8 cellular contexts compared by ENCODE assay signal in the genomic region with DNA sequence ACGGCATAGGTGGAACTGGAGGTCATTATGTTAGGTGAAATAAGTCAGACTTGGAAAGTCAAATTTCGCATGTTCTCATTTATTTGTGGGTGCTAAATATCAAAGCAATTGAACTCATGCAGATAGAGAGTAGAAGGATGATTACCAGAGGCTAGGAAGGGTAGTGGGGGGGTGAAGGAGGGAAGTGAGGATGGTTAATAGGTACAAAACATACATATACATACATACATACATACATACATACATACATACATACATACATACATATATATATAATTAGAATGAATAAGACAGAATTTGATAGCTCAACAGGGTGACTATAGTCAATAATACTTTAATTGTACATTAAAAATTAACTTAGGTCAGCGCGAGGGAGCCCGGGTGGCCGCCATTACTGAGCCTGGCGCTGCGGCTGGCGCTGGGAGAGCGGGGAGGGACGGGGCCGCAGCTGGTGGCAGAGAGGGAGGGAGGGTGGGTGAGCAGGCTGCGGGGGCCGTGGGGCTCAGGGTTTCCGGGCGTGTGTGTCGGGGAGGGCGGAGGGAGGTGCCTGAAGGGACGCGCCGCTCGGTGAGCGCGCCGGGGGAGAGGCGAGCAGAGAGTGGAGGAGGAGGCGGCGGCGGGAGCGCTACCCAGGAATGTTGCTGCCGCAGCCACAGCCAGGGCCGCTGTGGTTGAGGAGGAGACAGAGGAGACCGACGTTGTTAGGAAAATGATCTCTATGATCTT.
DNase-seq lines count a peak whose midpoint lies in the region; ATAC-seq and TF ChIP-seq lines count a peak whose summit lies in the region.

No MANE protein-coding gene starts in this region.

- H3K79me2 ChIP-seq in HCT116 (ENCODE audit: insufficient read depth, low read length): no peaks in the 10 kb centered on the region

- H2AFZ ChIP-seq in HCT116 (ENCODE audit: low read depth, low read length, poor library complexity, severe bottlenecking): peak overlapping the region; percentile 99

- peak overlapping the region; percentile 74 for H3K4me2 ChIP-seq in HCT116 (ENCODE audit: low read length)

- POLR2A ChIA-PET in HCT116 (lab: Charles Lee): interaction anchor here (1.5 kb wide), 1 partner anchor 13 kb away, joined by 3 read pairs; no protein-coding TSS in a partner anchor

- H3K9me3 Mint-ChIP-seq in natural killer cell treated with Interleukin-12 subunit alpha and Interleukin-12 subunit beta and Interleukin-15 and Interleukin-18, amount 100 ng/mL, for 72 hours: peaks cover 9% of the 10 kb centered on the region

- BruUV-seq in HCT116 (replicated peaks; lab: Mats Ljungman, UMichigan): no TSS peak

- H3K27me3 ChIP-seq in HCT116 (ENCODE audit: insufficient read depth, low read length): no peaks in the 10 kb centered on the region
- no peaks in the 10 kb centered on the region for H3K27me3 ChIP-seq in endocrine pancreas (ENCODE audit: control insufficient read depth, insufficient read depth, low read length)
- no peaks in the 10 kb centered on the region for H3K27me3 ChIP-seq in lower lobe of right lung (ENCODE audit: low read depth)
- H3K27me3 ChIP-seq in thyroid gland: no peaks in the 10 kb centered on the region

- H3K27me3 Mint-ChIP-seq in natural killer cell treated with Interleukin-12 subunit alpha and Interleukin-12 subunit beta and Interleukin-15 and Interleukin-18, amount 100 ng/mL, for 72 hours: peaks cover 12 to 66% of the 10 kb centered on the region in 2 donors

- DNase-seq in HCT116 (ENCODE audit: low read depth, low spot score): peak; percentile 28
- peak; percentile 90 for DNase-seq in NCI-H82 (lab: John Stamatoyannopoulos, UW)
- DNase-seq in lower lobe of right lung: peak; percentile 82
- DNase-seq in thyroid gland: peak; percentile 83 to 85
- no peak for DNase-seq in natural killer cell treated with Interleukin-12 subunit alpha and Interleukin-12 subunit beta and Interleukin-15 and Interleukin-18, amount 100 ng/mL, for 72 hours (ENCODE audit: low spot score)
- no peak for DNase-seq in stimulated activated CD4-positive, alpha-beta T cell treated with anti-CD3 and anti-CD28 coated beads, Interleukin-2, amount 100 ng/mL, for 24 hours

- intact Hi-C loops in HCT116 (cut with micrococcal nuclease): loop anchor here (2.0 kb wide), 1 partner anchor 156 kb away; no protein-coding TSS in a partner anchor
- intact Hi-C loops in lower lobe of right lung (cut with DNase I): no loop called here
- intact Hi-C loops in thyroid gland (cut with DNase I): no loop called here

- RAD21 ChIA-PET in HCT116 (lab: Charles Lee; ENCODE audit: low non-redundant PET in 1 of 2, low total read pairs in 2 of 2, uncharacterized antibody in 2 of 2, unreplicated experiment in 2 of 2): no interaction called here

- 9 to 11% methylated on average over 33 to 34 of the region's 34 CpGs for WGBS in thyroid gland, 2 donors

- H3K4me3 Mint-ChIP-seq in natural killer cell treated with Interleukin-12 subunit alpha and Interleukin-12 subunit beta and Interleukin-15 and Interleukin-18, amount 100 ng/mL, for 72 hours: no peak overlapping the region

- H3K36me3 Mint-ChIP-seq in natural killer cell treated with Interleukin-12 subunit alpha and Interleukin-12 subunit beta and Interleukin-15 and Interleukin-18, amount 100 ng/mL, for 72 hours: peaks cover 25% of the 10 kb centered on the region

- no peak for TF ChIP-seq RAD21 in HCT116 (IDR thresholded peaks at IDR 0.05; ENCODE audit: low read depth)

- H3K4me1 ChIP-seq in HCT116 (ENCODE audit: control insufficient read depth in 1 of 2, insufficient read depth in 2 of 2, low read length in 2 of 2): peaks cover 0 to 8% of the 10 kb centered on the region in 2 experiments; a peak in 2 of 4 replicates
- peaks cover 9% of the 10 kb centered on the region for H3K4me1 ChIP-seq in endocrine pancreas (ENCODE audit: control insufficient read depth, insufficient read depth, low read length)
- peaks cover 7% of the 10 kb centered on the region for H3K4me1 ChIP-seq in lower lobe of right lung
- H3K4me1 ChIP-seq in thyroid gland: peaks cover 0 to 5% of the 10 kb centered on the region in 2 donors

- H3K4me1 Mint-ChIP-seq in natural killer cell treated with Interleukin-12 subunit alpha and Interleukin-12 subunit beta and Interleukin-15 and Interleukin-18, amount 100 ng/mL, for 72 hours (ENCODE audit: low read depth in 2 of 2): peaks cover 0 to 2% of the 10 kb centered on the region in 2 donors

- peak overlapping the region; percentile 42 to 54 for H3K4me3 ChIP-seq in HCT116 (replicated peaks in 1 of 2; ENCODE audit: low read depth in 1 of 2, low read length in 2 of 2)
- H3K4me3 ChIP-seq in endocrine pancreas (ENCODE audit: control insufficient read depth, insufficient read depth, low read length): peak overlapping the region; percentile 83
- H3K4me3 ChIP-seq in lower lobe of right lung: peak overlapping the region; percentile 47
- H3K4me3 ChIP-seq in thyroid gland (replicated peaks in 1 of 3): peak overlapping the region in 2 of 3 donors; percentile 18 to 36

- no peak overlapping the region for H3K27ac ChIP-seq in HCT116 (ENCODE audit: low read depth, low read length)
- H3K27ac ChIP-seq in lower lobe of right lung: peak overlapping the region; percentile 69
- peak overlapping the region in 2 of 3 donors; percentile 5 to 40 for H3K27ac ChIP-seq in thyroid gland

- CTCF ChIA-PET in HCT116 (lab: Charles Lee): interaction anchor here (0.6 kb wide), 1 partner anchor 723 kb away, joined by 3 read pairs; no protein-coding TSS in a partner anchor

- no peak overlapping the region for H3K27ac Mint-ChIP-seq in natural killer cell treated with Interleukin-12 subunit alpha and Interleukin-12 subunit beta and Interleukin-15 and Interleukin-18, amount 100 ng/mL, for 72 hours

- H3K9ac ChIP-seq in HCT116 (ENCODE audit: low read length) (peak overlapping the region; percentile 46), endocrine pancreas (ENCODE audit: control insufficient read depth, insufficient read depth, low read length) (no peak overlapping the region)

- TF ChIP-seq CTCF in HCT116 (IDR thresholded peaks at IDR 0.05 in 2 of 3, conservative IDR thresholded peaks at IDR 0.05 in 1 of 3; ENCODE audit: borderline replicate concordance in 1 of 3, insufficient read depth in 1 of 3, low read depth in 2 of 3, low read length in 2 of 3): no peak
- no peak for TF ChIP-seq CTCF in lower lobe of right lung (IDR thresholded peaks at IDR 0.05)
- TF ChIP-seq CTCF in thyroid gland (IDR thresholded peaks at IDR 0.05): no peak

- TF ChIP-seq POLR2A in HCT116 (IDR thresholded peaks at IDR 0.05; ENCODE audit: borderline replicate concordance, extremely low read depth, insufficient read depth, insufficient read length) (peak; percentile 22), thyroid gland (IDR thresholded peaks at IDR 0.05) (peak in 1 of 2 donors; percentile 48)

- no peaks in the 10 kb centered on the region for H3K9me2 ChIP-seq in HCT116 (ENCODE audit: insufficient read depth)

- ATAC-seq in HCT116 (peak; percentile 99), lower lobe of right lung (peak; percentile 98 to 99), GM21528 (IDR thresholded peaks at IDR 0.05; ENCODE audit: low FRiP score, unreplicated experiment) (no peak)
- no peak for ATAC-seq in natural killer cell treated with Interleukin-12 subunit alpha and Interleukin-12 subunit beta and Interleukin-15 and Interleukin-18, amount 100 ng/mL, for 72 hours

- H3K36me3 ChIP-seq in HCT116 (ENCODE audit: control insufficient read depth in 1 of 2, insufficient read depth in 2 of 2, low read length in 2 of 2) (no peaks in the 10 kb centered on the region), endocrine pancreas (ENCODE audit: control insufficient read depth, insufficient read depth, low read length) (no peaks in the 10 kb centered on the region), lower lobe of right lung (no peaks in the 10 kb centered on the region), thyroid gland (no peaks in the 10 kb centered on the region)

- no peaks in the 10 kb centered on the region for H3K9me3 ChIP-seq in HCT116 (ENCODE audit: control insufficient read depth in 1 of 2, insufficient read depth in 1 of 2, low read depth in 1 of 2, low read length in 2 of 2)
- no peaks in the 10 kb centered on the region for H3K9me3 ChIP-seq in endocrine pancreas (ENCODE audit: control insufficient read depth, low read length)
- peaks cover 12% of the 10 kb centered on the region for H3K9me3 ChIP-seq in lower lobe of right lung
- no peaks in the 10 kb centered on the region for H3K9me3 ChIP-seq in thyroid gland

- H4K20me1 ChIP-seq in HCT116 (ENCODE audit: insufficient read depth): no peaks in the 10 kb centered on the region

TF ChIP-seq in HCT116, 20 proteins besides CTCF, POLR2A, EP300 and RAD21 (continues in another document):
- TF ChIP-seq EZH2phosphoT487 (IDR thresholded peaks at IDR 0.05; ENCODE audit: borderline replicate concordance): no peak
- no peak for TF ChIP-seq CBX3 (IDR thresholded peaks at IDR 0.05; ENCODE audit: low read depth)
- no peak for TF ChIP-seq ATF3 (IDR thresholded peaks at IDR 0.05)
- TF ChIP-seq ZFX (IDR thresholded peaks at IDR 0.05): no peak
- TF ChIP-seq CEBPB (IDR thresholded peaks at IDR 0.05; ENCODE audit: low read depth): no peak
- TF ChIP-seq SIN3A (IDR thresholded peaks at IDR 0.05; ENCODE audit: low read depth): peak; percentile 41; the same call in 1 of the 2 replicates
- peak; percentile 80 for TF ChIP-seq YY1 (IDR thresholded peaks at IDR 0.05; ENCODE audit: extremely low read depth, insufficient replicate concordance, low read depth, low read length)
- peak; percentile 59 for TF ChIP-seq MAX (IDR thresholded peaks at IDR 0.05)
- TF ChIP-seq ELF1 (IDR thresholded peaks at IDR 0.05; ENCODE audit: borderline replicate concordance, low read depth): no peak

Comparison
In these comparisons a context has a peak if more than half of its experiments do, and no peak if none do; other contexts are left out.
1. ATAC-seq: peak in HCT116 (single experiment) and lower lobe of right lung (2 of 2); none in natural killer cell treated with Interleukin-12 subunit alpha and Interleukin-12 subunit beta and Interleukin-15 and Interleukin-18, amount 100 ng/mL, for 72 hours (0 of 2) and GM21528 (single experiment).
2. DNase-seq: peak in HCT116 (single experiment), NCI-H82 (single experiment), lower lobe of right lung (single experiment) and thyroid gland (2 of 2); none in natural killer cell treated with Interleukin-12 subunit alpha and Interleukin-12 subunit beta and Interleukin-15 and Interleukin-18, amount 100 ng/mL, for 72 hours (single experiment) and stimulated activated CD4-positive, alpha-beta T cell treated with anti-CD3 and anti-CD28 coated beads, Interleukin-2, amount 100 ng/mL, for 24 hours (0 of 2).
3. H3K4me3 ChIP-seq: peak in every context shown above with its lines; median percentile 83 in endocrine pancreas; 48 in HCT116; 47 in lower lobe of right lung; 27 in thyroid gland.